26 cellular contexts compared by ENCODE assay signal in the genomic region with DNA sequence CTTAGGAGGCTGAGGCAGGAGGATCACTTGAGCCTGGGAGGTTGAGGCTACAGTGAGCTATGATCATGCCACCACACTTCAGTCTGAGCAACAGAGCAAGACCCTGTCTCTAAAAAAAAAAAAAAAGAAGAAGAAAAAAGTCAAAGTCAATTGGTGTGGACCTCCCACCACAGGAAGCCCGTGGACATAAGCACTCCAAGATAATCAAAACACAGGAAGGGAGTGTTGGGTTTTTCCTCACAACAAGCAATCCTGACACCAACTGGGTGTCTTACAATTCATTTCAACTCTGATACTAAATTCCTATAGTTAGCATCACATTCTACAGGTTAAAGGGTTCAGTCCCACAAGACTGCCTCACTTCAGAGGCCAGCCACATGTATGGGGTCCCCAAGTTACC.
"Had no signal": no experiment of that assay in that cellular context is flagged by ENCODE, and none has a peak within 500 bp of the region (broad histone marks: within the 10 kb centered on the region; RNA-seq: fewer than 3 reads in every experiment).

No MANE protein-coding gene starts in this region.

- H3K27ac ChIP-seq: brain microvascular endothelial cell, epithelial cell of prostate, esophagus squamous epithelium, pancreas, right atrium auricular region, vagina had no signal

- H3K9me3 ChIP-seq: esophagus squamous epithelium, left ventricle myocardium inferior, pancreas, right atrium auricular region, testis, vagina had no signal

- H3K4me3 ChIP-seq: esophagus squamous epithelium, left ventricle myocardium inferior, pancreas, right atrium auricular region, testis, vagina had no signal

- H3K4me1 ChIP-seq: pancreas had no signal

- H3K27me3 ChIP-seq: brain microvascular endothelial cell, esophagus squamous epithelium, pancreas, right atrium auricular region, testis, vagina had no signal

- H3K36me3 ChIP-seq: brain microvascular endothelial cell, esophagus squamous epithelium, left ventricle myocardium inferior, pancreas, right atrium auricular region, vagina had no signal

- ATAC-seq: activated T-cell treated with anti-CD3 and anti-CD28 coated beads, Interleukin-2, amount 50 U/mL, for 4 hours; activated T-helper 17 cell treated with anti-CD3 and anti-CD28 coated beads, Interleukin-2, amount 50 U/mL, for 72 hours; naive thymus-derived CD4-positive, alpha-beta T cell; pancreas; WTC11 had no signal

- DNase-seq: activated CD4-positive, alpha-beta memory T cell treated with anti-CD3 and anti-CD28 coated beads, Interleukin-2, amount 10 ng/mL, durations not matched to agents 7 days and 5 days; activated CD4-positive, alpha-beta T cell treated with anti-CD3 and anti-CD28 coated beads for 1 hour; activated CD4-positive, alpha-beta T cell treated with anti-CD3 and anti-CD28 coated beads, Interleukin-2, amount 10 ng/mL, durations not matched to agents 7 days and 5 days; activated gamma-delta T cell treated with Interleukin-2 at 50 U/mL for 16 hours; activated naive CD4-positive, alpha-beta T cell treated with anti-CD3 and anti-CD28 coated beads, Interleukin-2, amount 50 U/mL, for 16 hours; activated T-cell treated with anti-CD3 and anti-CD28 coated beads, Interleukin-2, amount 50 U/mL, for 4 hours; amniotic stem cell; brain microvascular endothelial cell; effector CD4-positive, alpha-beta T cell; esophagus squamous epithelium; foreskin melanocyte; left ventricle myocardium inferior; naive thymus-derived CD4-positive, alpha-beta T cell; nucleus accumbens; pancreas; stimulated activated CD4-positive, alpha-beta T cell treated with anti-CD3 and anti-CD28 coated beads, Interleukin-15, amount 100 ng/mL, for 24 hours; stimulated activated CD4-positive, alpha-beta T cell treated with anti-CD3 and anti-CD28 coated beads, Interleukin-2, amount 100 ng/mL, for 24 hours; stimulated activated naive CD4-positive, alpha-beta T cell; T-helper 1 cell; testis; trophoblast cell had no signal
